39 cellular contexts compared by ENCODE assay signal in genomic region chr1:166305371-166305770, GRCh38.
"Had no signal": no experiment of that assay in that cellular context is flagged by ENCODE, and none has a peak within 500 bp of the region (broad histone marks: within the 10 kb centered on the region; RNA-seq: fewer than 3 reads in every experiment).

No MANE protein-coding gene starts in this region.

- DNase-seq: activated effector memory CD4-positive, alpha-beta T cell treated with anti-CD3 and anti-CD28 coated beads, Interleukin-2, amount 50 U/mL, for 16 hours; activated effector memory CD4-positive, alpha-beta T cell treated with Interleukin-2 at 50 U/mL for 16 hours; activated gamma-delta T cell; activated gamma-delta T cell treated with Interleukin-2 at 50 U/mL for 16 hours; activated naive CD4-positive, alpha-beta T cell; activated naive CD4-positive, alpha-beta T cell treated with anti-CD3 and anti-CD28 coated beads for 36 hours; activated naive CD4-positive, alpha-beta T cell treated with anti-CD3 and anti-CD28 coated beads, Interleukin-2, amount 10 ng/mL, durations not matched to agents 7 days and 5 days; activated naive CD4-positive, alpha-beta T cell treated with anti-CD3 and anti-CD28 coated beads, Interleukin-2, amount 50 U/mL, for 16 hours; activated naive CD4-positive, alpha-beta T cell treated with Interleukin-2 at 50 U/mL for 16 hours; activated naive CD8-positive, alpha-beta T cell treated with anti-CD3 and anti-CD28 coated beads for 36 hours; activated naive CD8-positive, alpha-beta T cell treated with anti-CD3 and anti-CD28 coated beads, Interleukin-2, amount 10 ng/mL, durations not matched to agents 7 days and 5 days; activated naive CD8-positive, alpha-beta T cell treated with anti-CD3 and anti-CD28 coated beads, Interleukin-2, amount 50 U/mL, for 24 hours; activated T-cell treated with anti-CD3 and anti-CD28 coated beads for 4 hours; activated T-cell treated with anti-CD3 and anti-CD28 coated beads, Interleukin-2, amount 50 U/mL, for 1 hour; activated T-cell treated with anti-CD3 and anti-CD28 coated beads, Interleukin-2, amount 50 U/mL, for 24 hours; activated T-cell treated with anti-CD3 and anti-CD28 coated beads, Interleukin-2, amount 50 U/mL, for 4 hours; activated T-cell treated with anti-CD3 and anti-CD28 coated beads, Interleukin-2, amount 50 U/mL, for 48 hours; activated T-cell treated with anti-CD3 and anti-CD28 coated beads, Interleukin-2, amount 50 U/mL, for 72 hours; adrenal gland; amniotic stem cell; amygdala; anterior cingulate cortex; aorta; body of pancreas; brain microvascular endothelial cell; caudate nucleus; central memory CD4-positive, alpha-beta T cell; cerebellar nuclear complex had no signal

- ATAC-seq: activated naive CD4-positive, alpha-beta T cell treated with anti-CD3 and anti-CD28 coated beads, Interleukin-2, amount 50 U/mL, for 72 hours; activated naive CD8-positive, alpha-beta T cell treated with anti-CD3 and anti-CD28 coated beads, Interleukin-2, amount 50 U/mL, for 24 hours; activated T-cell treated with anti-CD3 and anti-CD28 coated beads, Interleukin-2, amount 50 U/mL, for 4 hours; activated T-cell treated with anti-CD3 and anti-CD28 coated beads, Interleukin-2, amount 50 U/mL, for 72 hours; activated T-helper 17 cell treated with anti-CD3 and anti-CD28 coated beads, Interleukin-2, amount 50 U/mL, for 72 hours; body of pancreas had no signal

- H3K27me3 Mint-ChIP-seq: activated naive CD4-positive, alpha-beta T cell treated with anti-CD3 and anti-CD28 coated beads, Interleukin-2, amount 10 ng/mL, durations not matched to agents 7 days and 5 days; activated naive CD8-positive, alpha-beta T cell treated with anti-CD3 and anti-CD28 coated beads, Interleukin-2, amount 10 ng/mL, durations not matched to agents 7 days and 5 days; activated T-cell treated with anti-CD3 and anti-CD28 coated beads, Interleukin-2, amount 50 U/mL, for 24 hours had no signal

- H3K36me3 ChIP-seq: adrenal gland, ascending aorta, brain microvascular endothelial cell, breast epithelium, cardiac muscle cell had no signal

- H3K27ac ChIP-seq: adrenal gland, ascending aorta, body of pancreas, brain microvascular endothelial cell, breast epithelium, cardiac muscle cell had no signal

- H3K27ac Mint-ChIP-seq: activated naive CD4-positive, alpha-beta T cell treated with anti-CD3 and anti-CD28 coated beads for 36 hours; activated naive CD4-positive, alpha-beta T cell treated with anti-CD3 and anti-CD28 coated beads, Interleukin-2, amount 10 ng/mL, durations not matched to agents 7 days and 5 days; activated naive CD4-positive, alpha-beta T cell treated with anti-CD3 and anti-CD28 coated beads, Interleukin-2, amount 50 U/mL, for 24 hours; activated naive CD8-positive, alpha-beta T cell; activated naive CD8-positive, alpha-beta T cell treated with anti-CD3 and anti-CD28 coated beads for 36 hours; activated naive CD8-positive, alpha-beta T cell treated with anti-CD3 and anti-CD28 coated beads, Interleukin-2, amount 10 ng/mL, durations not matched to agents 7 days and 5 days; activated naive CD8-positive, alpha-beta T cell treated with anti-CD3 and anti-CD28 coated beads, Interleukin-2, amount 50 U/mL, for 24 hours; activated T-cell treated with anti-CD3 and anti-CD28 coated beads, Interleukin-2, amount 50 U/mL, for 24 hours; activated T-cell treated with anti-CD3 and anti-CD28 coated beads, Interleukin-2, amount 50 U/mL, for 72 hours; activated T-helper 1 cell treated with anti-CD3 and anti-CD28 coated beads, Interleukin-12 subunit alpha, Interleukin-12 subunit beta, Interleukin-2, Interleukin-4 antibody, amounts not matched to agents 30 ng/mL and 10 ng/mL and 1 ng/mL, durations not matched to agents 14 hours and 24 hours and 36 hours; activated T-helper 17 cell treated with anti-CD3 and anti-CD28 coated beads, Interleukin-2, amount 50 U/mL, for 72 hours; activated T-helper 2 cell treated with anti-CD3 and anti-CD28 coated beads, Interferon-gamma antibody, Interleukin-2, Interleukin-4, amounts not matched to agents 10 μg/mL and 5 μg/mL and 100 μg/mL, durations not matched to agents 14 hours and 24 hours and 36 hours; brain had no signal

- H3K27me3 ChIP-seq: adrenal gland, ascending aorta, body of pancreas, brain microvascular endothelial cell, breast epithelium, cardiac muscle cell had no signal

- H3K36me3 Mint-ChIP-seq: activated naive CD4-positive, alpha-beta T cell treated with anti-CD3 and anti-CD28 coated beads, Interleukin-2, amount 10 ng/mL, durations not matched to agents 7 days and 5 days; activated naive CD4-positive, alpha-beta T cell treated with anti-CD3 and anti-CD28 coated beads, Interleukin-2, amount 50 U/mL, for 24 hours; activated naive CD4-positive, alpha-beta T cell treated with anti-CD3 and anti-CD28 coated beads, Interleukin-2, amount 50 U/mL, for 72 hours; activated naive CD8-positive, alpha-beta T cell; activated naive CD8-positive, alpha-beta T cell treated with anti-CD3 and anti-CD28 coated beads for 36 hours; activated naive CD8-positive, alpha-beta T cell treated with anti-CD3 and anti-CD28 coated beads, Interleukin-2, amount 10 ng/mL, durations not matched to agents 7 days and 5 days; brain had no signal

- H3K4me1 Mint-ChIP-seq: activated naive CD4-positive, alpha-beta T cell treated with anti-CD3 and anti-CD28 coated beads, Interleukin-2, amount 10 ng/mL, durations not matched to agents 7 days and 5 days; activated naive CD4-positive, alpha-beta T cell treated with anti-CD3 and anti-CD28 coated beads, Interleukin-2, amount 50 U/mL, for 24 hours; activated naive CD8-positive, alpha-beta T cell treated with anti-CD3 and anti-CD28 coated beads for 36 hours; activated naive CD8-positive, alpha-beta T cell treated with anti-CD3 and anti-CD28 coated beads, Interleukin-2, amount 10 ng/mL, durations not matched to agents 7 days and 5 days; activated naive CD8-positive, alpha-beta T cell treated with anti-CD3 and anti-CD28 coated beads, Interleukin-2, amount 50 U/mL, for 24 hours; activated T-helper 17 cell treated with anti-CD3 and anti-CD28 coated beads, Interleukin-2, amount 50 U/mL, for 72 hours; central memory CD8-positive, alpha-beta T cell had no signal

- H3K4me1 ChIP-seq: adrenal gland, ascending aorta, body of pancreas, breast epithelium had no signal

- H3K9me3 Mint-ChIP-seq: activated naive CD4-positive, alpha-beta T cell treated with anti-CD3 and anti-CD28 coated beads for 36 hours; activated naive CD8-positive, alpha-beta T cell treated with anti-CD3 and anti-CD28 coated beads for 36 hours; activated naive CD8-positive, alpha-beta T cell treated with anti-CD3 and anti-CD28 coated beads, Interleukin-2, amount 50 U/mL, for 24 hours; activated T-cell treated with anti-CD3 and anti-CD28 coated beads, Interleukin-2, amount 50 U/mL, for 24 hours; activated T-helper 1 cell treated with anti-CD3 and anti-CD28 coated beads, Interleukin-12 subunit alpha, Interleukin-12 subunit beta, Interleukin-2, Interleukin-4 antibody, amounts not matched to agents 30 ng/mL and 10 ng/mL and 1 ng/mL, durations not matched to agents 14 hours and 24 hours and 36 hours; activated T-helper 2 cell treated with anti-CD3 and anti-CD28 coated beads, Interferon-gamma antibody, Interleukin-2, Interleukin-4, amounts not matched to agents 10 μg/mL and 5 μg/mL and 100 μg/mL, durations not matched to agents 14 hours and 24 hours and 36 hours; brain had no signal

- H3K4me3 Mint-ChIP-seq: activated naive CD4-positive, alpha-beta T cell treated with anti-CD3 and anti-CD28 coated beads for 36 hours; activated naive CD4-positive, alpha-beta T cell treated with anti-CD3 and anti-CD28 coated beads, Interleukin-2, amount 10 ng/mL, durations not matched to agents 7 days and 5 days; activated naive CD4-positive, alpha-beta T cell treated with anti-CD3 and anti-CD28 coated beads, Interleukin-2, amount 50 U/mL, for 24 hours; activated naive CD8-positive, alpha-beta T cell; activated naive CD8-positive, alpha-beta T cell treated with anti-CD3 and anti-CD28 coated beads for 36 hours; activated naive CD8-positive, alpha-beta T cell treated with anti-CD3 and anti-CD28 coated beads, Interleukin-2, amount 10 ng/mL, durations not matched to agents 7 days and 5 days; activated naive CD8-positive, alpha-beta T cell treated with anti-CD3 and anti-CD28 coated beads, Interleukin-2, amount 50 U/mL, for 24 hours; activated T-cell treated with anti-CD3 and anti-CD28 coated beads, Interleukin-2, amount 50 U/mL, for 24 hours; activated T-cell treated with anti-CD3 and anti-CD28 coated beads, Interleukin-2, amount 50 U/mL, for 4 hours; activated T-cell treated with anti-CD3 and anti-CD28 coated beads, Interleukin-2, amount 50 U/mL, for 72 hours; activated T-helper 1 cell treated with anti-CD3 and anti-CD28 coated beads, Interleukin-12 subunit alpha, Interleukin-12 subunit beta, Interleukin-2, Interleukin-4 antibody, amounts not matched to agents 30 ng/mL and 10 ng/mL and 1 ng/mL, durations not matched to agents 14 hours and 24 hours and 36 hours; activated T-helper 17 cell treated with anti-CD3 and anti-CD28 coated beads, Interleukin-2, amount 50 U/mL, for 72 hours; brain; central memory CD8-positive, alpha-beta T cell had no signal

- H3K9me3 ChIP-seq: adrenal gland, ascending aorta, body of pancreas, breast epithelium had no signal

- H3K4me3 ChIP-seq: adrenal gland, ascending aorta, body of pancreas, breast epithelium, cardiac muscle cell had no signal
